Comparison of ENCODE assay signal across 2 cellular contexts in genomic region chr19:2417436-2417835, GRCh38.
TF ChIP-seq lines count a peak whose summit lies in the region.

No MANE protein-coding gene starts in this region.

TF ChIP-seq in GM12891, 5 proteins besides CTCF, POLR2A, EP300 and RAD21:
- 0 out of 2 replicates have a peak, but pooled peaks have one; percentile 40 for TF ChIP-seq POLR2AphosphoS5 (IDR thresholded peaks at IDR 0.05; ENCODE audit: low read depth, low read length)

TF ChIP-seq in K562, 482 proteins besides CTCF, POLR2A, EP300 and RAD21:
- peak; percentile 46; the same call in 1 of the 2 replicates for TF ChIP-seq SUPT5H (IDR thresholded peaks at IDR 0.05)
- TF ChIP-seq ZNF121 (CRISPR knock-in tag; conservative IDR thresholded peaks at IDR 0.05): peak; percentile 86
- TF ChIP-seq POLR2G (IDR thresholded peaks at IDR 0.05; ENCODE audit: low read depth, low read length): 0 out of 2 replicates have a peak, but pooled peaks have one; percentile 40
- 0 out of 2 replicates have a peak, but pooled peaks have one; percentile 14 for TF ChIP-seq ZBTB33 (CRISPR knock-in tag; IDR thresholded peaks at IDR 0.05)
TF ChIP-seq in K562: peak in this region for 4; not testable (repeated sequence) for 478.
